8 cellular contexts compared by ENCODE assay signal in genomic region chr12:4272976-4273650, GRCh38. TPM values are rescaled to one million over a fixed set of nuclear protein-coding genes. Genes with fewer than 3 reads are reported as not detected.
DNase-seq lines count a peak whose midpoint lies in the region; ATAC-seq lines count a peak whose summit lies in the region.

No MANE protein-coding gene starts in this region.

- no peak for DNase-seq in activated naive CD4-positive, alpha-beta T cell treated with anti-CD3 and anti-CD28 coated beads, Interleukin-2, amount 50 U/mL, for 72 hours (ENCODE audit: low spot score in 2 of 2)
- DNase-seq in stimulated activated naive B cell treated with anti-CD40 and anti-IgM and Interleukin-4, amounts not matched to agents 10 μg/mL and 1 μg/mL and 100 μg/mL, for 72 hours = no peak
- DNase-seq in anterior cingulate cortex (lab: John Stamatoyannopoulos, UW) (no peak), substantia nigra (lab: John Stamatoyannopoulos, UW) (no peak)

- peak overlapping the region; percentile 95 to 96 for H3K27ac Mint-ChIP-seq in activated naive CD4-positive, alpha-beta T cell treated with anti-CD3 and anti-CD28 coated beads, Interleukin-2, amount 50 U/mL, for 72 hours
- peak overlapping the region; percentile 97 for H3K27ac Mint-ChIP-seq in stimulated activated naive B cell treated with anti-CD40 and anti-IgM and Interleukin-4, amounts not matched to agents 10 μg/mL and 1 μg/mL and 100 μg/mL, for 72 hours

- peaks cover 45 to 48% of the 10 kb centered on the region in 2 donors for H3K36me3 Mint-ChIP-seq in activated naive CD4-positive, alpha-beta T cell treated with anti-CD3 and anti-CD28 coated beads, Interleukin-2, amount 50 U/mL, for 72 hours
- peaks cover 13 to 29% of the 10 kb centered on the region in 2 donors for H3K36me3 Mint-ChIP-seq in stimulated activated naive B cell treated with anti-CD40 and anti-IgM and Interleukin-4, amounts not matched to agents 10 μg/mL and 1 μg/mL and 100 μg/mL, for 72 hours

- no peak for ATAC-seq in activated naive CD4-positive, alpha-beta T cell treated with anti-CD3 and anti-CD28 coated beads, Interleukin-2, amount 50 U/mL, for 72 hours
- peak; percentile 3 to 4 for ATAC-seq in stimulated activated naive B cell treated with anti-CD40 and anti-IgM and Interleukin-4, amounts not matched to agents 10 μg/mL and 1 μg/mL and 100 μg/mL, for 72 hours (replicated peaks)
- ATAC-seq in HG03139 (IDR thresholded peaks at IDR 0.05; ENCODE audit: unreplicated experiment) (no peak), HG03521 (IDR thresholded peaks at IDR 0.05; ENCODE audit: unreplicated experiment) (no peak)

- peak overlapping the region; percentile 93 to 98 for H3K4me3 Mint-ChIP-seq in stimulated activated naive B cell treated with anti-CD40 and anti-IgM and Interleukin-4, amounts not matched to agents 10 μg/mL and 1 μg/mL and 100 μg/mL, for 72 hours

- H3K9me3 ChIP-seq in HUES6 (ENCODE audit: control insufficient read depth, insufficient read depth, low read depth, low read length) (no peaks in the 10 kb centered on the region), iPS-20b (ENCODE audit: insufficient read depth, low read depth, low read length) (no peaks in the 10 kb centered on the region)

- H3K4me1 Mint-ChIP-seq in stimulated activated naive B cell treated with anti-CD40 and anti-IgM and Interleukin-4, amounts not matched to agents 10 μg/mL and 1 μg/mL and 100 μg/mL, for 72 hours = peaks cover 35 to 57% of the 10 kb centered on the region in 2 donors

- peaks cover 53% of the 10 kb centered on the region for H3K27me3 ChIP-seq in HUES6 (ENCODE audit: control insufficient read depth, insufficient read depth, low read length)
- H3K27me3 ChIP-seq in iPS-20b (ENCODE audit: insufficient read depth, low read length) = peaks cover 47% of the 10 kb centered on the region

- peak overlapping the region; percentile 67 for H3K9ac ChIP-seq in HUES6 (ENCODE audit: low read length)
- peak overlapping the region; percentile 27; the same call in 1 of the 2 replicates for H3K9ac ChIP-seq in iPS-20b (ENCODE audit: low read depth, low read length)

- H3K4me3 ChIP-seq in HUES6 (ENCODE audit: low read depth, low read length) = peak overlapping the region; percentile 88
- H3K4me3 ChIP-seq in iPS-20b (ENCODE audit: low read length) = peak overlapping the region; percentile 95

- no peaks in the 10 kb centered on the region for H3K9me3 Mint-ChIP-seq in activated naive CD4-positive, alpha-beta T cell treated with anti-CD3 and anti-CD28 coated beads, Interleukin-2, amount 50 U/mL, for 72 hours
- H3K9me3 Mint-ChIP-seq in stimulated activated naive B cell treated with anti-CD40 and anti-IgM and Interleukin-4, amounts not matched to agents 10 μg/mL and 1 μg/mL and 100 μg/mL, for 72 hours = no peaks in the 10 kb centered on the region

- H3K27ac ChIP-seq in HUES6 (ENCODE audit: low read depth, low read length) (no peak overlapping the region), iPS-20b (ENCODE audit: low read length) (no peak overlapping the region), substantia nigra (ENCODE audit: low read depth, low read length, poor library complexity, severe bottlenecking) (no peak overlapping the region)

- no peaks in the 10 kb centered on the region for H3K27me3 Mint-ChIP-seq in stimulated activated naive B cell treated with anti-CD40 and anti-IgM and Interleukin-4, amounts not matched to agents 10 μg/mL and 1 μg/mL and 100 μg/mL, for 72 hours

- H3K4me1 ChIP-seq in HUES6 (ENCODE audit: control insufficient read depth, insufficient read depth, low read length) (peaks cover 37% of the 10 kb centered on the region), iPS-20b (ENCODE audit: insufficient read depth, low read length) (peaks cover 26% of the 10 kb centered on the region)

- H3K36me3 ChIP-seq in HUES6 (ENCODE audit: control insufficient read depth, insufficient read depth, low read length) (peaks cover 21% of the 10 kb centered on the region), iPS-20b (ENCODE audit: insufficient read depth, low read depth, low read length) (peaks cover 22% of the 10 kb centered on the region)

RNA-seq across cellular contexts. Expression of gene CCND2, which starts 0.4 kb away (rescaled TPM):
- total RNA-seq in activated naive CD4-positive, alpha-beta T cell treated with anti-CD3 and anti-CD28 coated beads, Interleukin-2, amount 50 U/mL, for 72 hours = 100 to 1,000 TPM; 266 to 571 TPM

RNA-seq across cellular contexts. Expression of gene TIGAR, which starts 47.9 kb away (rescaled TPM):
- total RNA-seq in activated naive CD4-positive, alpha-beta T cell treated with anti-CD3 and anti-CD28 coated beads, Interleukin-2, amount 50 U/mL, for 72 hours = 10 to 100 TPM in 1 of 2 donors, 1 to 10 TPM in 1; 3.8 to 17.0 TPM

Comparison
In these comparisons a context has a peak if more than half of its experiments do, and no peak if none do; other contexts are left out.
1. ATAC-seq: peak in stimulated activated naive B cell treated with anti-CD40 and anti-IgM and Interleukin-4, amounts not matched to agents 10 μg/mL and 1 μg/mL and 100 μg/mL, for 72 hours (2 of 2); none in activated naive CD4-positive, alpha-beta T cell treated with anti-CD3 and anti-CD28 coated beads, Interleukin-2, amount 50 U/mL, for 72 hours (0 of 2), HG03139 (single experiment) and HG03521 (single experiment).